Comparison of ENCODE assay signal across 24 cellular contexts in genomic region chr2:40072442-40073232, GRCh38.
DNase-seq lines count a peak whose midpoint lies in the region; ATAC-seq and TF ChIP-seq lines count a peak whose summit lies in the region.
"Had no signal": no experiment of that assay in that cellular context is flagged by ENCODE, and none has a peak within 500 bp of the region (broad histone marks: within the 10 kb centered on the region; RNA-seq: fewer than 3 reads in every experiment).

No MANE protein-coding gene starts in this region.

- no peaks in the 10 kb centered on the region for H3K9me1 ChIP-seq in IMR-90 (ENCODE audit: insufficient read depth, low read length)

- H3K18ac ChIP-seq in IMR-90 (ENCODE audit: low read depth, low read length), result no peak overlapping the region

- H3K36me3 ChIP-seq in IMR-90 (ENCODE audit: control insufficient read depth, insufficient read depth, low read length) (no peaks in the 10 kb centered on the region), upper lobe of right lung (no peaks in the 10 kb centered on the region)

- in situ Hi-C loops in IMR-90 (cut with MboI; ENCODE audit: low sequenced_read_pairs), result no loop called here

- H3K14ac ChIP-seq in IMR-90 (replicated peaks; ENCODE audit: low read depth, low read length), result peak overlapping the region; percentile 48; the same call in 1 of the 2 replicates

- no peaks in the 10 kb centered on the region for H3K4me1 ChIP-seq in IMR-90 (ENCODE audit: control insufficient read depth, insufficient read depth, low read length)
- H3K4me1 ChIP-seq in upper lobe of right lung, result no peaks in the 10 kb centered on the region
- H3K4me1 ChIP-seq: A549 had no signal

- WGBS in IMR-90 (ENCODE audit: extremely low coverage in 2 of 2, insufficient read length in 1 of 2), 2 experiments, result 60% methylated on average over 1 of the region's 12 CpGs; no CpG with 5 or more reads in 1 of the 2 experiments

- no peak overlapping the region for H2BK120ac ChIP-seq in IMR-90 (ENCODE audit: low read depth, low read length)

- intact Hi-C loops in IMR-90 (cut with micrococcal nuclease) (no loop called here), upper lobe of right lung (cut with DNase I) (no loop called here)

- no peak overlapping the region for H4K91ac ChIP-seq in IMR-90 (ENCODE audit: insufficient read depth, low read depth, low read length)

- H2BK5ac ChIP-seq in IMR-90 (ENCODE audit: low read depth, low read length, poor library complexity, severe bottlenecking), result no peak overlapping the region

- no peak overlapping the region for H2AK9ac ChIP-seq in IMR-90 (replicated peaks; ENCODE audit: low read depth, low read length, poor library complexity)

- no peak overlapping the region for H2AFZ ChIP-seq in IMR-90 (replicated peaks; ENCODE audit: low read length, poor library complexity)

- H3K27me3 ChIP-seq in IMR-90 (ENCODE audit: control insufficient read depth, insufficient read depth, low read length), result no peaks in the 10 kb centered on the region
- H3K27me3 ChIP-seq in upper lobe of right lung, result no peaks in the 10 kb centered on the region

- TF ChIP-seq CTCF in IMR-90 (conservative IDR thresholded peaks at IDR 0.05; ENCODE audit: low read depth, low read length), result no peak
- TF ChIP-seq CTCF in upper lobe of right lung (IDR thresholded peaks at IDR 0.05), result no peak

- no peak overlapping the region for H3K4ac ChIP-seq in IMR-90 (ENCODE audit: low read depth, low read length)

- no peak for TF ChIP-seq RAD21 in IMR-90 (IDR thresholded peaks at IDR 0.05; ENCODE audit: low read length)

- BruUV-seq in IMR-90 (replicated peaks; lab: Mats Ljungman, UMichigan), result no TSS peak

- H2BK20ac ChIP-seq in IMR-90 (ENCODE audit: low read depth, low read length), result no peak overlapping the region

- H3K4me3 ChIP-seq in IMR-90 (ENCODE audit: insufficient read depth, low read depth, low read length) (no peak overlapping the region), upper lobe of right lung (no peak overlapping the region)
- H3K4me3 ChIP-seq: A549 had no signal

- no peaks in the 10 kb centered on the region for H3K79me1 ChIP-seq in IMR-90 (ENCODE audit: low read depth in 1 of 2, low read length in 2 of 2)

- DNase-seq in stimulated activated CD4-positive, alpha-beta T cell treated with anti-CD3 and anti-CD28 coated beads, Interleukin-1b, Interleukin-23, amount 100 ng/mL, for 48 hours, result peak; percentile 13
- DNase-seq in stimulated activated CD4-positive, alpha-beta T cell treated with anti-CD3 and anti-CD28 coated beads, Interleukin-2, amount 100 ng/mL, for 48 hours, result no peak
- no peak for DNase-seq in IMR-90
- peak; percentile 56 for DNase-seq in islet precursor cell
- peak; percentile 47 for DNase-seq in upper lobe of right lung
- DNase-seq in COLO829 (ENCODE audit: low spot score), result no peak
- DNase-seq in RKO (ENCODE audit: low spot score), result no peak
- no peak for DNase-seq in glomerular visceral epithelial cell (ENCODE audit: extremely low spot score)
- DNase-seq: CD4-positive, CD25-positive, alpha-beta regulatory T cell; COR-L47; DMS 273 treated with DMSO at 0.1 percent for 48 hours; DND-41; GF-D8; H7; KBM-7; NCI-H1092; NCI-H1436; NCI-H187 treated with DMSO at 0.1 percent for 48 hours; NCI-H2107; NCI-H446 treated with DMSO at 0.1 percent for 48 hours; NCI-H526 treated with DMSO at 0.1 percent for 48 hours; OCI-M1; Right ventricle myocardium superior had no signal

- POLR2A ChIA-PET in IMR-90 (lab: Charles Lee; ENCODE audit: unreplicated experiment), result no interaction called here

- CTCF ChIA-PET in IMR-90 (lab: Yijun Ruan, JAX), result no interaction called here

- no peak overlapping the region for H3K23ac ChIP-seq in IMR-90 (ENCODE audit: low read depth, low read length)

- 0 out of 4 replicates have a peak overlapping the region, but pooled peaks of 1 of the 2 experiments have one; percentile 21 for H4K8ac ChIP-seq in IMR-90 (ENCODE audit: low read depth in 2 of 2, low read length in 2 of 2)

- H3K56ac ChIP-seq in IMR-90 (ENCODE audit: extremely low read depth, insufficient read depth, low read length), result no peak overlapping the region

- no peak overlapping the region for H3K4me2 ChIP-seq in IMR-90 (ENCODE audit: low read depth, low read length)
- H3K4me2 ChIP-seq: A549 had no signal

- ATAC-seq in IMR-90 (ENCODE audit: low read depth) (no peak), upper lobe of right lung (no peak)
- ATAC-seq: A549 had no signal

- no peak overlapping the region for H4K5ac ChIP-seq in IMR-90 (ENCODE audit: low read depth, low read length)

- H3K27ac ChIP-seq in IMR-90 (ENCODE audit: insufficient read depth, low read length) (no peak overlapping the region), upper lobe of right lung (no peak overlapping the region)
- H3K27ac ChIP-seq: A549 had no signal

- H2BK15ac ChIP-seq in IMR-90 (ENCODE audit: low read depth, low read length), result no peak overlapping the region

- H3K9me3 ChIP-seq in IMR-90 (ENCODE audit: control insufficient read depth, insufficient read depth, low read length) (peaks cover 3% of the 10 kb centered on the region), upper lobe of right lung (no peaks in the 10 kb centered on the region)
- H3K9me3 ChIP-seq: A549 had no signal

- dilution Hi-C loops in IMR-90 (cut with HindIII; ENCODE audit: low sequenced_read_pairs, unreplicated experiment), result no loop called here

- no peak overlapping the region for H3K9ac ChIP-seq in IMR-90 (ENCODE audit: low read depth, low read length)

- H2AK5ac ChIP-seq in IMR-90 (ENCODE audit: low read depth, low read length), result no peak overlapping the region

- no peak for TF ChIP-seq POLR2A in IMR-90 (IDR thresholded peaks at IDR 0.05; ENCODE audit: low read depth, low read length)

- no peaks in the 10 kb centered on the region for H4K20me1 ChIP-seq in IMR-90 (ENCODE audit: insufficient read depth, low read length)

TF ChIP-seq in IMR-90, 13 proteins besides CTCF, POLR2A, EP300 and RAD21:
- TF ChIP-seq FOS (IDR thresholded peaks at IDR 0.05; ENCODE audit: low read depth, low read length), result no peak
- no peak for TF ChIP-seq NFE2L2 (IDR thresholded peaks at IDR 0.05; ENCODE audit: low read depth, low read length)
- TF ChIP-seq ELK1 (IDR thresholded peaks at IDR 0.05; ENCODE audit: borderline replicate concordance, low read depth, low read length), result no peak
- TF ChIP-seq RCOR1 (IDR thresholded peaks at IDR 0.05; ENCODE audit: insufficient replicate concordance, low read length), result no peak
- no peak for TF ChIP-seq CHD1 (IDR thresholded peaks at IDR 0.05; ENCODE audit: low read depth, low read length)
- TF ChIP-seq RFX5 (IDR thresholded peaks at IDR 0.05; ENCODE audit: low read depth, low read length), result no peak
- no peak for TF ChIP-seq MAFK (IDR thresholded peaks at IDR 0.05; ENCODE audit: low read depth, low read length)
- TF ChIP-seq BHLHE40 (IDR thresholded peaks at IDR 0.05; ENCODE audit: low read depth, low read length), result no peak

Comparison
In these comparisons a context has a peak if more than half of its experiments do, and no peak if none do; other contexts are left out.
1. DNase-seq: peak in stimulated activated CD4-positive, alpha-beta T cell treated with anti-CD3 and anti-CD28 coated beads, Interleukin-1b, Interleukin-23, amount 100 ng/mL, for 48 hours (single experiment), islet precursor cell (single experiment) and upper lobe of right lung (single experiment); none in stimulated activated CD4-positive, alpha-beta T cell treated with anti-CD3 and anti-CD28 coated beads, Interleukin-2, amount 100 ng/mL, for 48 hours (0 of 2), IMR-90 (single experiment), COLO829 (single experiment), RKO (single experiment) and glomerular visceral epithelial cell (single experiment).